ENCODE assay signal across 8 cellular contexts in genomic region chr2:164954954-164955701, GRCh38.
A peak's percentile ranks its signal among the peaks of the same experiment; 100 is the strongest.
DNase-seq lines count a peak whose midpoint lies in the region; ATAC-seq and TF ChIP-seq lines count a peak whose summit lies in the region.

SLC38A11 (minus strand) TSS chr2:164955525; CDS start chr2:164955247, 278 bp downstream.

- DNase-seq in ELR (ENCODE audit: low read depth) (peak; percentile 53), brain microvascular endothelial cell (peak; percentile 33), iris pigment epithelial cell (ENCODE audit: low read depth) (peak; percentile 34), skeletal muscle cell (ENCODE audit: low read depth) (no peak), GM19238 (ENCODE audit: insufficient read length, low spot score) (no peak), foreskin melanocyte (no peak), cerebellar cortex (ENCODE audit: low spot score) (no peak)

- H3K27me3 ChIP-seq in brain microvascular endothelial cell (replicated peaks), result no peaks in the 10 kb centered on the region

- H3K4me3 ChIP-seq in brain microvascular endothelial cell (ENCODE audit: low read depth, low read length), result peak within 1 kb of the TSS; percentile 50
- H3K4me3 ChIP-seq in skeletal muscle cell (ENCODE audit: low read depth, low read length), result peak within 1 kb of the TSS; percentile 49

- TF ChIP-seq CTCF in brain microvascular endothelial cell (IDR thresholded peaks at IDR 0.05; ENCODE audit: low read depth, low read length, missing control alignments), result peak; percentile 46

- in situ Hi-C loops in brain microvascular endothelial cell (cut with HindIII; ENCODE audit: low pct_ligation_motif_present, low sequenced_read_pairs), result no loop called here

- H3K36me3 ChIP-seq in brain microvascular endothelial cell (replicated peaks), result no peaks in the 10 kb centered on the region

- H3K27ac ChIP-seq in brain microvascular endothelial cell, result no peak within 1 kb of the TSS

- no peak for ATAC-seq in HG03039 (IDR thresholded peaks at IDR 0.05; ENCODE audit: unreplicated experiment)

Comparison
In these comparisons a context has a peak if more than half of its experiments do, and no peak if none do; other contexts are left out.
1. DNase-seq: peak in ELR (single experiment), brain microvascular endothelial cell (single experiment) and iris pigment epithelial cell (single experiment); none in skeletal muscle cell (single experiment), GM19238 (single experiment), foreskin melanocyte (single experiment) and cerebellar cortex (single experiment).